Comparison of ENCODE assay signal across 23 cellular contexts in the genomic region with DNA sequence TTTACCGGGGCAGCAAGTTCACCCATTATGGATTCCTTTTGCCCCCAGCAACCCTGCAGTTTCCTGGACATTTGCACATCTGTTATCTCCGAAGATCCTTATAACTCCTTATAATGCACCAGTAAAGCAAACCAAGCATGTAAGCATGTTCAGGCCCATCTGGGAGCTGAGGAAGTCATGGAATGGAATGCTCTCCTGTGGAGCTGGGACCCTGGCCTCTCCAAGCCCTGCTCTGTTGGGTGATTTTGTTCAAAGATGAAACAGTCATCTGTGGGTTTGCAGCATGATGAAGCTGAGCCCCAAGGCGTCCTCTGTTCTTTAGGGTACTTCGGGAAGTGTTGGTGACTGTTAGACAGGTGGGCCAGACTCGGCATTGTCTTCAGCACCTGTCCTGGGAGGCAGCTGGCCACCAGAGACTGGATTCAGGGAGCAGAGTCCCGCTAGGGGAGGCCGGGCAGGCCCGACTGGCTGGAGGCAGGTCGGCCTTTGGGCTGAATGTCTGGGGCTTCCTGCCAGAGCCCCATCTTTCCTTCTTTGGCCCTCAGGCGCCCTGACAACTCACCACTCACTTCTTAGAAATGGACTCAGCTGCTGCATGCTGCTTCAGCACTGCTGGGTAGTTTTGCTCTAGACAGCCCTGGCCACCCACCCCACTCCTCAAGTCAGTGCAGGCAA. TPM values are rescaled to one million over a fixed set of nuclear protein-coding genes. Genes with fewer than 3 reads are reported as not detected.
A peak's percentile ranks its signal among the peaks of the same experiment; 100 is the strongest.
DNase-seq lines count a peak whose midpoint lies in the region; ATAC-seq, FAIRE-seq and TF ChIP-seq lines count a peak whose summit lies in the region.
"Had no signal": no experiment of that assay in that cellular context is flagged by ENCODE, and none has a peak within 500 bp of the region (broad histone marks: within the 10 kb centered on the region; RNA-seq: fewer than 3 reads in every experiment).

No MANE protein-coding gene starts in this region.

- no CpG with 5 or more reads among the region's 10 CpGs for WGBS in neuronal stem cell (ENCODE audit: extremely low coverage in 2 of 2, insufficient read length in 2 of 2, insufficient replicate concordance in 1 of 2), 2 donors

- H3K14ac ChIP-seq in neuronal stem cell (ENCODE audit: low read length): no peak overlapping the region

- H3K27ac Mint-ChIP-seq in activated T-cell treated with anti-CD3 and anti-CD28 coated beads, Interleukin-2, amount 50 U/mL, for 72 hours: no peak overlapping the region
- H3K27ac Mint-ChIP-seq: B cell had no signal

- no peaks in the 10 kb centered on the region for H3K9me3 Mint-ChIP-seq in activated T-cell treated with anti-CD3 and anti-CD28 coated beads, Interleukin-2, amount 50 U/mL, for 72 hours
- H3K9me3 Mint-ChIP-seq: CD8-positive, alpha-beta memory T cell had no signal

- H3K4me3 Mint-ChIP-seq in activated T-cell treated with anti-CD3 and anti-CD28 coated beads, Interleukin-2, amount 50 U/mL, for 72 hours: no peak overlapping the region
- H3K4me3 Mint-ChIP-seq: B cell; CD8-positive, alpha-beta memory T cell had no signal

- H2BK5ac ChIP-seq in neuronal stem cell (ENCODE audit: low read length): peak overlapping the region; percentile 75

- H3K4ac ChIP-seq in neuronal stem cell (ENCODE audit: low read length): no peak overlapping the region

- H2BK15ac ChIP-seq in neuronal stem cell (ENCODE audit: low read length): peak overlapping the region; percentile 73

- peak overlapping the region; percentile 64 for H2AFZ ChIP-seq in neuronal stem cell (ENCODE audit: low read length)
- H2AFZ ChIP-seq: PC-9 had no signal

- no peak overlapping the region for H4K8ac ChIP-seq in neuronal stem cell (ENCODE audit: low read depth, low read length)

- no peaks in the 10 kb centered on the region for H3K27me3 Mint-ChIP-seq in activated T-cell treated with anti-CD3 and anti-CD28 coated beads, Interleukin-2, amount 50 U/mL, for 72 hours (ENCODE audit: low read depth)
- H3K27me3 Mint-ChIP-seq: B cell had no signal

- H3K79me1 ChIP-seq in neuronal stem cell (ENCODE audit: low read depth, low read length): no peaks in the 10 kb centered on the region

- no peaks in the 10 kb centered on the region for H3K9me3 ChIP-seq in neuronal stem cell (replicated peaks in 1 of 2; ENCODE audit: control insufficient read depth in 2 of 2, insufficient read depth in 1 of 2, low read depth in 1 of 2, low read length in 2 of 2)

- peak overlapping the region; percentile 79 for H3K18ac ChIP-seq in neuronal stem cell (ENCODE audit: low read length)

- H3K4me2 ChIP-seq in neuronal stem cell (ENCODE audit: insufficient read depth, low read length, poor library complexity, severe bottlenecking): no peak overlapping the region
- H3K4me2 ChIP-seq: PC-9 had no signal

- peaks cover 13 to 24% of the 10 kb centered on the region in 2 donors for H3K4me1 ChIP-seq in neuronal stem cell (ENCODE audit: control insufficient read depth in 2 of 2, insufficient read depth in 1 of 2, low read depth in 1 of 2, low read length in 2 of 2)

- DNase-seq in NCI-H526 treated with DMSO at 0.1 percent for 48 hours (lab: John Stamatoyannopoulos, UW): peak; percentile 13
- peak; percentile 33 for DNase-seq in bronchial epithelial cell (ENCODE audit: low read depth)
- DNase-seq in epithelial cell of esophagus (ENCODE audit: low read depth): peak; percentile 43
- DNase-seq in neuronal stem cell (ENCODE audit: low spot score): no peak
- DNase-seq in activated T-cell treated with anti-CD3 and anti-CD28 coated beads, Interleukin-2, amount 50 U/mL, for 72 hours: no peak
- DNase-seq in activated CD8-positive, alpha-beta memory T cell treated with anti-CD3 and anti-CD28 coated beads for 24 hours: no peak
- DNase-seq in stimulated activated naive CD4-positive, alpha-beta T cell (lab: John Stamatoyannopoulos, UW): no peak
- DNase-seq: Calu3; CD8-positive, alpha-beta memory T cell; DMS153; DND-41; NCI-H1048; NCI-H1417; NCI-H1694; NCI-H2029 treated with DMSO at 0.1 percent for 48 hours; NCI-H446 treated with DMSO at 0.1 percent for 48 hours; PC-9; SHP77 had no signal

- H3K36me3 ChIP-seq in bronchial epithelial cell (ENCODE audit: control insufficient read depth, insufficient read depth, low read length) (no peaks in the 10 kb centered on the region), neuronal stem cell (replicated peaks in 1 of 2; ENCODE audit: control insufficient read depth in 2 of 2, insufficient read depth in 2 of 2, low read length in 2 of 2) (no peaks in the 10 kb centered on the region)

- H3K4me1 Mint-ChIP-seq in activated T-cell treated with anti-CD3 and anti-CD28 coated beads, Interleukin-2, amount 50 U/mL, for 72 hours (ENCODE audit: low read depth): peaks cover 15% of the 10 kb centered on the region

- no peak for ATAC-seq in activated T-cell treated with anti-CD3 and anti-CD28 coated beads, Interleukin-2, amount 50 U/mL, for 72 hours (replicated peaks in 1 of 2)
- ATAC-seq: HCT116 had no signal

- no peak overlapping the region for H3K23ac ChIP-seq in neuronal stem cell (ENCODE audit: low read depth, low read length, poor library complexity)

- H3K9ac ChIP-seq in neuronal stem cell (ENCODE audit: low read depth, low read length, poor library complexity): peak overlapping the region; percentile 79

- H3K27me3 ChIP-seq in bronchial epithelial cell (ENCODE audit: control insufficient read depth, insufficient read depth, low read length) (no peaks in the 10 kb centered on the region), neuronal stem cell (ENCODE audit: control insufficient read depth in 3 of 3, insufficient read depth in 3 of 3, low read depth in 1 of 3, low read length in 3 of 3) (no peaks in the 10 kb centered on the region)

- H3K27ac ChIP-seq in neuronal stem cell (replicated peaks; ENCODE audit: low read length): peak overlapping the region; percentile 10
- H3K27ac ChIP-seq: C4-2B, HL-60, PC-9 had no signal

- H4K91ac ChIP-seq in neuronal stem cell (ENCODE audit: low read depth, low read length, poor library complexity): peak overlapping the region; percentile 74

- H3K4me3 ChIP-seq in bronchial epithelial cell (ENCODE audit: low read depth, low read length) (no peak overlapping the region), epithelial cell of esophagus (ENCODE audit: low read length) (no peak overlapping the region), neuronal stem cell (ENCODE audit: low read length in 2 of 2) (no peak overlapping the region)
- H3K4me3 ChIP-seq: PC-9 had no signal

- peak; percentile 40 for FAIRE-seq in bronchial epithelial cell (lab: Jason Lieb, UNC)
- FAIRE-seq: GM19239 had no signal

- TF ChIP-seq CTCF in bronchial epithelial cell (IDR thresholded peaks at IDR 0.05; ENCODE audit: insufficient read depth, low read length, severe bottlenecking) (no peak), epithelial cell of esophagus (IDR thresholded peaks at IDR 0.05; ENCODE audit: insufficient read depth, low read depth, low read length, missing control alignments) (no peak)

- H2AK5ac ChIP-seq in neuronal stem cell (ENCODE audit: low read depth, low read length): peak overlapping the region; percentile 78

- H2BK12ac ChIP-seq in neuronal stem cell (ENCODE audit: low read length): peak overlapping the region; percentile 43

- H3K36me3 Mint-ChIP-seq in activated T-cell treated with anti-CD3 and anti-CD28 coated beads, Interleukin-2, amount 50 U/mL, for 72 hours (ENCODE audit: insufficient read depth in 2 of 2): no peaks in the 10 kb centered on the region

- H2BK120ac ChIP-seq in neuronal stem cell (ENCODE audit: low read depth, low read length): no peak overlapping the region

RNA-seq across cellular contexts. Expression of gene DNAH1, which starts 3.9 kb away (rescaled TPM):
- 0.79 and 1.2 TPM in 2 replicates for total RNA-seq in bronchial epithelial cell
- 1.3 TPM for polyA plus RNA-seq in neuronal stem cell (2013, experiment 1 of 2)
- polyA plus RNA-seq in neuronal stem cell (2013, experiment 2 of 2): 1.3 TPM
- 10 to 100 TPM; 31.4 to 32.4 TPM for total RNA-seq in activated T-cell treated with anti-CD3 and anti-CD28 coated beads, Interleukin-2, amount 50 U/mL, for 72 hours

RNA-seq across cellular contexts. Expression of gene GLYCTK, which starts 32.4 kb away (rescaled TPM):
- total RNA-seq in bronchial epithelial cell: 9.2 and 10.8 TPM in 2 replicates
- polyA plus RNA-seq in neuronal stem cell (2013, experiment 1 of 2): 0.85 TPM
- polyA plus RNA-seq in neuronal stem cell (2013, experiment 2 of 2): 1.1 TPM
- 10 to 100 TPM; 21.5 to 25.4 TPM for total RNA-seq in activated T-cell treated with anti-CD3 and anti-CD28 coated beads, Interleukin-2, amount 50 U/mL, for 72 hours

RNA-seq across cellular contexts. Expression of gene WDR82, which starts 41.6 kb away (rescaled TPM):
- 61.3 and 67.7 TPM in 2 replicates for total RNA-seq in bronchial epithelial cell
- 37.2 TPM for polyA plus RNA-seq in neuronal stem cell (2013, experiment 1 of 2)
- polyA plus RNA-seq in neuronal stem cell (2013, experiment 2 of 2): 38.6 TPM
- total RNA-seq in activated T-cell treated with anti-CD3 and anti-CD28 coated beads, Interleukin-2, amount 50 U/mL, for 72 hours: 100 to 1,000 TPM; 113 to 120 TPM

Comparison
In these comparisons a context has a peak if more than half of its experiments do, and no peak if none do; other contexts are left out.
1. DNase-seq: peak in NCI-H526 treated with DMSO at 0.1 percent for 48 hours (single experiment), bronchial epithelial cell (single experiment) and epithelial cell of esophagus (single experiment); none in neuronal stem cell (single experiment), activated T-cell treated with anti-CD3 and anti-CD28 coated beads, Interleukin-2, amount 50 U/mL, for 72 hours (0 of 2), activated CD8-positive, alpha-beta memory T cell treated with anti-CD3 and anti-CD28 coated beads for 24 hours (single experiment) and stimulated activated naive CD4-positive, alpha-beta T cell (0 of 6).
2. RNA of gene DNAH1, which starts 3.9 kb away (total RNA-seq): 31.4 to 32.4 TPM in activated T-cell treated with anti-CD3 and anti-CD28 coated beads, Interleukin-2, amount 50 U/mL, for 72 hours; 0.79 to 1.2 TPM in bronchial epithelial cell; every median in the first group is over 10 times any median in the second.